ENCODE assay signal across 1 cellular context in genomic region chr15:92829875-92830274, GRCh38.
TF ChIP-seq lines count a peak whose summit lies in the region.

No MANE protein-coding gene starts in this region.

TF ChIP-seq in GM23338, 12 proteins besides CTCF, POLR2A, EP300 and RAD21 (continued from another document):
- no peak for TF ChIP-seq POLR2AphosphoS5 (IDR thresholded peaks at IDR 0.05; ENCODE audit: low read depth)
- no peak for TF ChIP-seq NANOG (IDR thresholded peaks at IDR 0.05; ENCODE audit: borderline replicate concordance)
- no peak for TF ChIP-seq REST (IDR thresholded peaks at IDR 0.05; ENCODE audit: unreplicated experiment)
- no peak for TF ChIP-seq CREB1 (CRISPR knock-in tag; IDR thresholded peaks at IDR 0.05; ENCODE audit: low read depth)
- no peak for TF ChIP-seq ETS1 (IDR thresholded peaks at IDR 0.05)
